1 cellular context compared by ENCODE assay signal in genomic region chr17:75634376-75634740, GRCh38.
A peak's percentile ranks its signal among the peaks of the same experiment; 100 is the strongest.
TF ChIP-seq lines count a peak whose summit lies in the region.

No MANE protein-coding gene starts in this region.

TF ChIP-seq in K562, 482 proteins besides CTCF, POLR2A, EP300 and RAD21:
- no peak for TF ChIP-seq SP1 (CRISPR knock-in tag; IDR thresholded peaks at IDR 0.05)
- TF ChIP-seq CCNT2 (IDR thresholded peaks at IDR 0.05; ENCODE audit: borderline replicate concordance, extremely low read depth, insufficient read length, low read depth, low read length), result peak; percentile 23
- no peak for TF ChIP-seq TCF3 (CRISPR knock-in tag; IDR thresholded peaks at IDR 0.05)
- TF ChIP-seq PRDM10 (IDR thresholded peaks at IDR 0.05; ENCODE audit: partially characterized antibody), result no peak
- TF ChIP-seq, protein P1, sequence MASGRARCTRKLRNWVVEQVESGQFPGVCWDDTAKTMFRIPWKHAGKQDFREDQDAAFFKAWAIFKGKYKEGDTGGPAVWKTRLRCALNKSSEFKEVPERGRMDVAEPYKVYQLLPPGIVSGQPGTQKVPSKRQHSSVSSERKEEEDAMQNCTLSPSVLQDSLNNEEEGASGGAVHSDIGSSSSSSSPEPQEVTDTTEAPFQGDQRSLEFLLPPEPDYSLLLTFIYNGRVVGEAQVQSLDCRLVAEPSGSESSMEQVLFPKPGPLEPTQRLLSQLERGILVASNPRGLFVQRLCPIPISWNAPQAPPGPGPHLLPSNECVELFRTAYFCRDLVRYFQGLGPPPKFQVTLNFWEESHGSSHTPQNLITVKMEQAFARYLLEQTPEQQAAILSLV (tag; IDR thresholded peaks at IDR 0.05), result no peak
- no peak for TF ChIP-seq ZBTB7A (IDR thresholded peaks at IDR 0.05; ENCODE audit: borderline replicate concordance, control insufficient read depth, low read depth, low read length)
- TF ChIP-seq PTTG1 (tag; IDR thresholded peaks at IDR 0.05; ENCODE audit: low read depth), result no peak
